ENCODE assay signal across 23 cellular contexts in the genomic region with DNA sequence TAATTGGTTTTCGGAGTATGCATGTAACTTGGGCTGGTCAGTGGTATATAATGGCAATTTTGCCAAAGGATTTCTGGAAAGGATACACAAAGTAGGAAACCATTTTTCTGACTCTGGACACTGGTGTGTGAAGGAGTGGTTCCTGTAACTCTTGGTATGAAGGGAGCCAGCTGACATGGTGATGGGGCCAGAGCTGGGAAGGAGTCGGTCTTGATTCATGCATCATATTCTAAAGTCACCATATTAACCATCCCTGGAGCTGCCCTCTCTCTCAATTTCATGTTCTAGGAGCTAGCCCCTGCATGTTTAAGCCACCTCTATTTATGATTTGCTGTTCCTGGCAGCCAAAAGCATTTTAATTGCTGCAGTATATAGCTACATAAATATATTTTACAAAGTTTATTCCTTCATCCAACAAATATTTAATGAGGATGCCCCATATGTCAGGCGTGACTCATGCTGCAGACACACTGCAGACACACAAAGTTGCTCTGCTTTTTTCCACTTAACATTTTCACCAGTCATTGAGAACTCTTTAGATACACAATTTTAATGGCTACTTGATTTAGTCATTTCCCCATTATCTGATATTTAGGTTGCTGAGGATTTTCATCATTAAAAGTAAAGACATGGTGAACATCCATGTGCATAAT.
"Had no signal": no experiment of that assay in that cellular context is flagged by ENCODE, and none has a peak within 500 bp of the region (broad histone marks: within the 10 kb centered on the region; RNA-seq: fewer than 3 reads in every experiment).

No MANE protein-coding gene starts in this region.

- H3K27ac Mint-ChIP-seq: activated CD4-positive, alpha-beta memory T cell treated with anti-CD3 and anti-CD28 coated beads for 36 hours; mesothelial cell of epicardium; nephron progenitor cell; progenitor cell of endocrine pancreas had no signal

- H3K4me3 ChIP-seq: adrenal gland, colonic mucosa, esophagus muscularis mucosa, gastroesophageal sphincter, heart right ventricle, lower lobe of right lung, right atrium auricular region, suprapubic skin, upper lobe of left lung had no signal

- H3K27me3 Mint-ChIP-seq: activated CD4-positive, alpha-beta memory T cell treated with anti-CD3 and anti-CD28 coated beads for 36 hours; progenitor cell of endocrine pancreas had no signal

- ATAC-seq: activated T-cell treated with anti-CD3 and anti-CD28 coated beads, Interleukin-2, amount 50 U/mL, for 4 hours; gastroesophageal sphincter; heart right ventricle; left cardiac atrium; lower lobe of right lung; stimulated activated naive CD8-positive, alpha-beta T cell treated with anti-CD3 and anti-CD28 coated beads, Interleukin-15, Interleukin-2, amounts not matched to agents 100 U/mL and 50 U/mL, for 24 hours had no signal

- H3K4me1 Mint-ChIP-seq: mesothelial cell of epicardium, nephron progenitor cell had no signal

- H3K36me3 Mint-ChIP-seq: activated CD4-positive, alpha-beta memory T cell treated with anti-CD3 and anti-CD28 coated beads for 36 hours; mesothelial cell of epicardium had no signal

- H3K9me3 Mint-ChIP-seq: activated CD4-positive, alpha-beta memory T cell treated with anti-CD3 and anti-CD28 coated beads for 36 hours; activated T-cell treated with anti-CD3 and anti-CD28 coated beads, Interleukin-2, amount 50 U/mL, for 4 hours had no signal

- DNase-seq: activated CD4-positive, alpha-beta memory T cell treated with anti-CD3 and anti-CD28 coated beads for 36 hours; activated CD4-positive, alpha-beta T cell treated with anti-CD3 and anti-CD28 coated beads for 1 hour; activated effector memory CD4-positive, alpha-beta T cell treated with Interleukin-2 at 50 U/mL for 16 hours; activated naive CD4-positive, alpha-beta T cell treated with anti-CD3 and anti-CD28 coated beads, Interleukin-2, amount 50 U/mL, for 16 hours; activated T-cell treated with anti-CD3 and anti-CD28 coated beads, Interleukin-2, amount 50 U/mL, for 4 hours; adrenal gland; colonic mucosa; effector CD4-positive, alpha-beta T cell; heart right ventricle; left cardiac atrium; lower lobe of right lung; nephron progenitor cell; occipital lobe; stimulated activated naive CD8-positive, alpha-beta T cell treated with anti-CD3 and anti-CD28 coated beads, Interleukin-15, Interleukin-2, amounts not matched to agents 100 U/mL and 50 U/mL, for 24 hours; T-helper 1 cell; T1000; upper lobe of left lung had no signal

- H3K4me3 Mint-ChIP-seq: activated CD4-positive, alpha-beta memory T cell treated with anti-CD3 and anti-CD28 coated beads for 36 hours; activated T-cell treated with anti-CD3 and anti-CD28 coated beads, Interleukin-2, amount 50 U/mL, for 4 hours; mesothelial cell of epicardium; nephron progenitor cell had no signal
